1 cellular context compared by ENCODE assay signal in the genomic region with DNA sequence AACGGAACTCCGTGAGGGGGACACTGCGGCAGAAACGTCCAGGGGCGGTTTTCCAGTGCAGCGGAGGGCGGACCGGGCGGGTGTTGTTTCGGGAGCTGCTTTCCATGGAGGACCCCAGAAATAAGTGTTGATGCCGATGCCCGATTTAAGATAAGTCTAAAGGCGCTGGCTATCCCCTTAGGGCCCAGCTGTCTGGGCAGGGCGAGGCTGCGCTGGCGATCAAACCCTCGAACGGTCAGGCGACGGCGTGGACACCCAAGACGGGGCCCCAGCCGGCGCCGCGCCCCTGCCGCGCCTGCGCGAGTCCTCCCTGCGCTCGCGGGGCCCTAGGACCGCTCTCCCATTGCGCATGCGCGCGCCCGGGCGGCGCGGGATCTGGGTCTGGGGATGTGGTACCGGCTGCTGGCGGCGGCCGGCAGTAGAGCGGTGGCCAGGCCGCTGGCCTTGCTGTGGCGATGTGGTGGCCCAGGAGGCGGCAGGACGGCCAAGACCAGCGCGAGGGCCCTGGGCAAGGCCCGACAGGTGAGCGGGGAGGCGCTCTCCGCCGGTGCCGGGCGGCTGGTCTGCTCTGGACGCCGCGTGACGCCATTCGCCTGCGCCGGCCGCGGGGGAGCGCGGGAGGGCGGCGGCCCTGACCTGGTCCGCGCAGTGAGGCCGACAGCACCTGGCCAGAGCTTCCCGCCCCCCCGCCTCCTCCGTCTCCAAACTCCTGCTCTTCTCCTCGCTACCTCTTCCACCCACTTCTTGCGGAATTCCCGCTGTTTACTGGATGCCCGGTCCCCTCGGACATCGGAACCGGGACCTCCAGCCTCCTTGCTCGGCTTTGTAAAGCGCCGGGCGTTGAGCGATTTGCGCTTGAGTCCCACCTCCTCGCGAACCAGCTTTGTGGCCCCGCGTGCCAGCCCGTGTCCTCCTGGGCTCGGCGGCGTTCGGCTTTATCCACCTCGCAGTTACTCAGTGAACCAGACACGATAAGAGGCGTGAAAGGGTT.
A peak's percentile ranks its signal among the peaks of the same experiment; 100 is the strongest.
TF ChIP-seq lines count a peak whose summit lies in the region.

No MANE protein-coding gene starts in this region.

TF ChIP-seq in K562, 482 proteins besides CTCF, POLR2A, EP300 and RAD21 (continued from another document):
- TF ChIP-seq POLR2B (IDR thresholded peaks at IDR 0.05; ENCODE audit: low read depth, partially characterized antibody) (peak; percentile 95), CBX5 (IDR thresholded peaks at IDR 0.05; ENCODE audit: borderline replicate concordance, low read depth) (0 out of 2 replicates have a peak, but pooled peaks have one; percentile 17), MBD1 (CRISPR knock-in tag; IDR thresholded peaks at IDR 0.05) (no peak), E2F4 (CRISPR knock-in tag; IDR thresholded peaks at IDR 0.05; ENCODE audit: low read depth) (peak; percentile 85), CBX1 (IDR thresholded peaks at IDR 0.05; ENCODE audit: low read depth) (peak; percentile 87; the same call in 1 of the 2 replicates), RBBP5 (IDR thresholded peaks at IDR 0.05; ENCODE audit: borderline replicate concordance, insufficient read depth, low read length, poor library complexity, severe bottlenecking) (peak; percentile 94), MED1 (CRISPR knock-in tag; IDR thresholded peaks at IDR 0.05; ENCODE audit: borderline replicate concordance) (0 out of 2 replicates have a peak, but pooled peaks have one; percentile 76), L3MBTL2 (IDR thresholded peaks at IDR 0.05) (peak; percentile 54), FOSL1 (tag; conservative IDR thresholded peaks at IDR 0.05) (0 out of 2 replicates have a peak, but pooled peaks have one; percentile 7)
